Comparison of ENCODE assay signal across 10 cellular contexts in genomic region chr11:2300936-2301630, GRCh38. TPM values are rescaled to one million over a fixed set of nuclear protein-coding genes. Genes with fewer than 3 reads are reported as not detected.
DNase-seq lines count a peak whose midpoint lies in the region; ATAC-seq, FAIRE-seq and TF ChIP-seq lines count a peak whose summit lies in the region.
"Had no signal": no experiment of that assay in that cellular context is flagged by ENCODE, and none has a peak within 500 bp of the region (broad histone marks: within the 10 kb centered on the region; RNA-seq: fewer than 3 reads in every experiment).

No MANE protein-coding gene starts in this region.

- 65% methylated on average over 24 of the region's 24 CpGs; no CpG with 5 or more reads in 1 of the 2 donors for WGBS in transverse colon (ENCODE audit: low coverage in 1 of 2), 2 donors

- peak overlapping the region; percentile 93 for H3K27ac Mint-ChIP-seq in activated CD8-positive, alpha-beta T cell treated with anti-CD3 and anti-CD28 coated beads, Interleukin-2, amount 10 ng/mL, durations not matched to agents 7 days and 5 days

- no peak for TF ChIP-seq EP300 in transverse colon (IDR thresholded peaks at IDR 0.05; ENCODE audit: low read depth)

- H3K4me3 Mint-ChIP-seq in activated CD8-positive, alpha-beta T cell treated with anti-CD3 and anti-CD28 coated beads, Interleukin-2, amount 10 ng/mL, durations not matched to agents 7 days and 5 days = peak overlapping the region; percentile 94

- H3K27me3 Mint-ChIP-seq in activated CD8-positive, alpha-beta T cell treated with anti-CD3 and anti-CD28 coated beads, Interleukin-2, amount 10 ng/mL, durations not matched to agents 7 days and 5 days (ENCODE audit: low read depth) = no peaks in the 10 kb centered on the region

- H3K9ac ChIP-seq in kidney (ENCODE audit: low read length in 2 of 2) = no peak overlapping the region

- H3K27ac ChIP-seq in kidney (ENCODE audit: low read depth in 2 of 2, low read length in 2 of 2) (no peak overlapping the region), transverse colon (peak overlapping the region; percentile 40 to 94 (median 66)), SJCRH30 (no peak overlapping the region)

- TF ChIP-seq POLR2A in transverse colon (IDR thresholded peaks at IDR 0.05) = no peak

- DNase-seq in activated naive CD4-positive, alpha-beta T cell treated with Interleukin-2 at 50 U/mL for 16 hours = peak; percentile 29
- no peak for DNase-seq in activated naive CD4-positive, alpha-beta T cell treated with anti-CD3 and anti-CD28 coated beads, Interleukin-2, amount 50 U/mL, for 16 hours
- peak; percentile 50 for DNase-seq in activated CD8-positive, alpha-beta T cell treated with anti-CD3 and anti-CD28 coated beads, Interleukin-2, amount 10 ng/mL, durations not matched to agents 7 days and 5 days
- DNase-seq in kidney = peak; percentile 66
- DNase-seq in transverse colon = no peak
- DNase-seq in SJCRH30 = no peak
- DNase-seq in NCI-H1436 (lab: John Stamatoyannopoulos, UW) = no peak
- DNase-seq: BE2C had no signal

- TF ChIP-seq CTCF in kidney (IDR thresholded peaks at IDR 0.05; ENCODE audit: borderline replicate concordance, extremely low read depth, insufficient read depth) (no peak), transverse colon (IDR thresholded peaks at IDR 0.05) (no peak)

- H3K4me3 ChIP-seq in kidney (ENCODE audit: low read length in 2 of 2) (no peak overlapping the region), transverse colon (peak overlapping the region in 2 of 4 donors; percentile 1 to 5), SJCRH30 (no peak overlapping the region)

- H3K9me3 ChIP-seq in kidney (ENCODE audit: control insufficient read depth in 1 of 2, low read length in 2 of 2) = no peaks in the 10 kb centered on the region
- H3K9me3 ChIP-seq in transverse colon = no peaks in the 10 kb centered on the region
- H3K9me3 ChIP-seq in SJCRH30 (replicated peaks) = no peaks in the 10 kb centered on the region
- H3K9me3 ChIP-seq: BE2C had no signal

- no peak for FAIRE-seq in kidney (lab: Jason Lieb, UNC)

- peak; percentile 6 for ATAC-seq in activated CD8-positive, alpha-beta T cell treated with anti-CD3 and anti-CD28 coated beads, Interleukin-2, amount 10 ng/mL, durations not matched to agents 7 days and 5 days
- ATAC-seq in GM18519 (IDR thresholded peaks at IDR 0.05; ENCODE audit: low FRiP score, unreplicated experiment) = no peak

- H3K27me3 ChIP-seq in transverse colon (no peaks in the 10 kb centered on the region), SJCRH30 (peaks cover 8% of the 10 kb centered on the region; the same call in 1 of the 2 replicates)
- H3K27me3 ChIP-seq: BE2C had no signal

- intact Hi-C loops in kidney (cut with DNase I) = loop anchor here (5.0 kb wide), 1 partner anchor 116 kb away; no protein-coding TSS in a partner anchor
- intact Hi-C loops in transverse colon (cut with DNase I; ENCODE audit: low total_unique reads) = no loop called here

- peaks cover 6 to 7% of the 10 kb centered on the region in 2 donors for H3K4me1 ChIP-seq in kidney (ENCODE audit: control insufficient read depth in 1 of 2, insufficient read depth in 1 of 2, low read depth in 1 of 2, low read length in 2 of 2)
- peaks cover 6 to 40% (median 19%) of the 10 kb centered on the region in 4 donors for H3K4me1 ChIP-seq in transverse colon
- H3K4me1 ChIP-seq in SJCRH30 = peaks cover 18% of the 10 kb centered on the region

- CTCF ChIA-PET in activated CD8-positive, alpha-beta T cell treated with anti-CD3 and anti-CD28 coated beads, Interleukin-2, amount 10 ng/mL, durations not matched to agents 7 days and 5 days (lab: Charles Lee) = interaction anchor here (0.7 to 12.4 kb wide), 11 partner anchors 18 to 232 kb away, joined by 3 to 351 read pairs (median 3); partner anchors contain the start of gene TSSC4

- H3K9me3 Mint-ChIP-seq in activated CD8-positive, alpha-beta T cell treated with anti-CD3 and anti-CD28 coated beads, Interleukin-2, amount 10 ng/mL, durations not matched to agents 7 days and 5 days (ENCODE audit: insufficient read depth) = no peaks in the 10 kb centered on the region

- in situ Hi-C loops in transverse colon (cut with MboI; ENCODE audit: low pct_ligation_motif_present in 1 of 4, low pct_unique_long_range_greater_than_20kb in 1 of 4, low sequenced_read_pairs in 3 of 4) = loop anchor here in 1 of 4 donors (25.0 kb wide), 1 partner anchor 586 kb away; the partner anchor contains the start of gene CDKN1C

- H3K36me3 Mint-ChIP-seq in activated CD8-positive, alpha-beta T cell treated with anti-CD3 and anti-CD28 coated beads, Interleukin-2, amount 10 ng/mL, durations not matched to agents 7 days and 5 days (ENCODE audit: low read depth) = peaks cover 18% of the 10 kb centered on the region

- H3K36me3 ChIP-seq in kidney (ENCODE audit: control insufficient read depth in 1 of 2, insufficient read depth in 2 of 2, low read length in 2 of 2) (no peaks in the 10 kb centered on the region), transverse colon (no peaks in the 10 kb centered on the region), SJCRH30 (no peaks in the 10 kb centered on the region)
- H3K36me3 ChIP-seq: BE2C had no signal

- POLR2A ChIA-PET in activated CD8-positive, alpha-beta T cell treated with anti-CD3 and anti-CD28 coated beads, Interleukin-2, amount 10 ng/mL, durations not matched to agents 7 days and 5 days (lab: Charles Lee) = interaction anchor here (0.9 to 1.6 kb wide), 6 partner anchors 76 to 232 kb away, joined by 3 to 9 read pairs (median 4); partner anchors contain the start of genes CD81 and TSSC4

- peaks cover 69% of the 10 kb centered on the region for H3K4me1 Mint-ChIP-seq in activated CD8-positive, alpha-beta T cell treated with anti-CD3 and anti-CD28 coated beads, Interleukin-2, amount 10 ng/mL, durations not matched to agents 7 days and 5 days (ENCODE audit: low read depth)

RNA-seq across cellular contexts. Expression of gene C11orf21, which starts 0.6 kb away (rescaled TPM):
- 10 to 100 TPM; 37.1 to 43.2 TPM for total RNA-seq in activated CD8-positive, alpha-beta T cell treated with anti-CD3 and anti-CD28 coated beads, Interleukin-2, amount 10 ng/mL, durations not matched to agents 7 days and 5 days
- total RNA-seq in kidney (4.9 TPM), transverse colon (under 1 TPM in 1 of 4 donors, not detected in 3; 0.27 TPM)
- polyA plus RNA-seq in kidney (ENCODE audit: insufficient read depth, low read depth, low replicate concordance) = 0.17 TPM
- total RNA-seq in SJCRH30 (2014; rRNA removed; shearing (Covaris generic)) = not detected in 2 replicates
- total RNA-seq: pulmonary artery endothelial cell had no signal

RNA-seq across cellular contexts. Expression of gene TSPAN32, which starts 0.7 kb away (rescaled TPM):
- total RNA-seq in activated CD8-positive, alpha-beta T cell treated with anti-CD3 and anti-CD28 coated beads, Interleukin-2, amount 10 ng/mL, durations not matched to agents 7 days and 5 days = 10 to 100 TPM; 39.7 to 47.0 TPM
- 6.1 TPM for total RNA-seq in kidney
- 0.75 TPM for polyA plus RNA-seq in kidney (ENCODE audit: insufficient read depth, low read depth, low replicate concordance)
- total RNA-seq in transverse colon = under 1 TPM in 2 of 4 donors, not detected in 2; 0.16 to 0.96 TPM
- total RNA-seq in SJCRH30 (2014; rRNA removed; shearing (Covaris generic)) = 0.57 TPM in 1 of 2 replicates, not detected in the other
- total RNA-seq: pulmonary artery endothelial cell had no signal

RNA-seq across cellular contexts. Expression of gene ASCL2, which starts 30.7 kb away (rescaled TPM):
- total RNA-seq in activated CD8-positive, alpha-beta T cell treated with anti-CD3 and anti-CD28 coated beads, Interleukin-2, amount 10 ng/mL, durations not matched to agents 7 days and 5 days = under 1 TPM; 0.13 to 0.53 TPM
- total RNA-seq in kidney (5.0 TPM), transverse colon (10 to 100 TPM in 1 of 4 donors, 1 to 10 TPM in 2, not detected in 1; 2.3 to 14.7 (median 3.0) TPM)
- polyA plus RNA-seq in kidney (ENCODE audit: insufficient read depth, low read depth, low replicate concordance) = 1.2 TPM
- total RNA-seq in SJCRH30 (2014; rRNA removed; shearing (Covaris generic)) = not detected in 2 replicates
- total RNA-seq: pulmonary artery endothelial cell had no signal

Comparison
In these comparisons a context has a peak if more than half of its experiments do, and no peak if none do; other contexts are left out.
1. DNase-seq: peak in activated naive CD4-positive, alpha-beta T cell treated with Interleukin-2 at 50 U/mL for 16 hours (single experiment), activated CD8-positive, alpha-beta T cell treated with anti-CD3 and anti-CD28 coated beads, Interleukin-2, amount 10 ng/mL, durations not matched to agents 7 days and 5 days (single experiment) and kidney (single experiment); none in activated naive CD4-positive, alpha-beta T cell treated with anti-CD3 and anti-CD28 coated beads, Interleukin-2, amount 50 U/mL, for 16 hours (single experiment), transverse colon (single experiment), SJCRH30 (0 of 2) and NCI-H1436 (single experiment).
2. H3K27ac ChIP-seq: peak in transverse colon (4 of 4); none in kidney (0 of 2) and SJCRH30 (single experiment).